Comparison of ENCODE assay signal across 21 cellular contexts in the genomic region with DNA sequence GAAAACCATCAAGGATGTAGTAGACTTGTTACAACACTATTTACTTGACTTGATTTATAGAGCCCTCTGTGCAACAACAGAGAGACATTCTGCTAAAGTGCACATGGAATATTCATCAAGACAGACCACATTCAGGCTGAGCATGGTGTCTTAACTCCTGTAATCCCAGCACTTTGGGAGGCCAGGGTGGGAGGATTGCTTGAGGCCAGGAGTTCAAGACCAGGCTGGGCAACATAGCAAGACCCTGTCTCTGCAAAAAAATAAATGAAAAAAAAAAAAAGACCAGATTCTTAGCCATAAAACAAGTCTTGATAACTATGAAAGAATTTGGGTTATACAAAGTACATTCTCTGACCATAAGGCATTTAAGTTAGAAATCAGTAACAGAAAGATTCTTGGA.
"Had no signal": no experiment of that assay in that cellular context is flagged by ENCODE, and none has a peak within 500 bp of the region (broad histone marks: within the 10 kb centered on the region; RNA-seq: fewer than 3 reads in every experiment).

No MANE protein-coding gene starts in this region.

- H3K27me3 ChIP-seq: foreskin keratinocyte, hepatocyte had no signal

- FAIRE-seq: endometrium had no signal

- DNase-seq: effector memory CD4-positive, alpha-beta T cell; foreskin keratinocyte; head of caudate nucleus; kidney; left cardiac atrium; left ventricle myocardium superior; naive thymus-derived CD4-positive, alpha-beta T cell; nephron progenitor cell; psoas muscle; retina; stimulated activated CD4-positive, alpha-beta T cell treated with anti-CD3 and anti-CD28 coated beads, Interleukin-2, amount 100 ng/mL, for 24 hours; stimulated activated CD4-positive, alpha-beta T cell treated with anti-CD3 and anti-CD28 coated beads, Interleukin-4, amount 100 ng/mL, for 4 hours; stimulated activated naive B cell treated with anti-CD40 and anti-IgM and Interleukin-4, amounts not matched to agents 10 μg/mL and 1 μg/mL and 100 μg/mL, for 72 hours; stimulated activated naive CD8-positive, alpha-beta T cell treated with anti-CD3 and anti-CD28 coated beads, Interleukin-15, amount 100 ng/mL, for 72 hours; trophoblast cell had no signal

- ATAC-seq: esophagus mucosa; foreskin keratinocyte; left cardiac atrium; left ventricle myocardium superior; naive thymus-derived CD4-positive, alpha-beta T cell; psoas muscle; sciatic nerve; stimulated activated naive B cell treated with anti-CD40 and anti-IgM and Interleukin-4, amounts not matched to agents 10 μg/mL and 1 μg/mL and 100 μg/mL, for 72 hours; stimulated activated naive CD8-positive, alpha-beta T cell treated with anti-CD3 and anti-CD28 coated beads, Interleukin-15, amount 100 ng/mL, for 72 hours had no signal

- H3K4me3 ChIP-seq: hepatocyte, psoas muscle, skin epidermis had no signal

- H3K27ac ChIP-seq: foreskin keratinocyte, hepatocyte, parathyroid adenoma, psoas muscle, skin epidermis had no signal

- H3K9ac ChIP-seq: parathyroid adenoma had no signal

- H3K4me1 ChIP-seq: foreskin keratinocyte, parathyroid adenoma had no signal

- H3K4me2 ChIP-seq: hepatocyte had no signal

- H2AFZ ChIP-seq: hepatocyte, parathyroid adenoma had no signal
